10 cellular contexts compared by ENCODE assay signal in genomic region chr1:163361123-163361934, GRCh38. TPM values are rescaled to one million over a fixed set of nuclear protein-coding genes. Genes with fewer than 3 reads are reported as not detected.
DNase-seq lines count a peak whose midpoint lies in the region; ATAC-seq, FAIRE-seq and TF ChIP-seq lines count a peak whose summit lies in the region.
"Had no signal": no experiment of that assay in that cellular context is flagged by ENCODE, and none has a peak within 500 bp of the region (broad histone marks: within the 10 kb centered on the region; RNA-seq: fewer than 3 reads in every experiment).

No MANE protein-coding gene starts in this region.

- FAIRE-seq in keratinocyte (lab: Jason Lieb, UNC) = no peak

- peak; percentile 82 for TF ChIP-seq CTCF in C4-2B (conservative IDR thresholded peaks at IDR 0.05)
- TF ChIP-seq CTCF in keratinocyte (optimal IDR thresholded peaks at IDR 0.05 in 1 of 3, IDR thresholded peaks at IDR 0.05 in 1 of 3, conservative IDR thresholded peaks at IDR 0.05 in 1 of 3; ENCODE audit: extremely low read depth in 1 of 3, insufficient read depth in 2 of 3, low read length in 3 of 3) = peak; percentile 49 to 55 (median 54)

- H3K9me3 ChIP-seq in keratinocyte (ENCODE audit: control insufficient read depth, low read depth, low read length) = no peaks in the 10 kb centered on the region

- H3K4me3 ChIP-seq in keratinocyte (ENCODE audit: control insufficient read depth in 2 of 3, extremely low read depth in 1 of 3, insufficient read depth in 2 of 3, low read depth in 1 of 3, low read length in 3 of 3) = no peak overlapping the region

- no peaks in the 10 kb centered on the region for H3K27me3 ChIP-seq in keratinocyte (ENCODE audit: control insufficient read depth, extremely low read depth, insufficient read depth, low read length)

- H3K9me3 Mint-ChIP-seq in activated naive CD8-positive, alpha-beta T cell treated with anti-CD3 and anti-CD28 coated beads for 36 hours = no peaks in the 10 kb centered on the region

- DNase-seq in NAMALWA (ENCODE audit: low spot score) (peak; percentile 58), SW480 (ENCODE audit: low spot score) (peak; percentile 36), keratinocyte (ENCODE audit: low read depth, low spot score) (no peak)
- no peak for DNase-seq in NK-92 treated with Interleukin-12 subunit alpha and Interleukin-12 subunit beta, amount 100 ng/mL, for 24 hours (lab: John Stamatoyannopoulos, UW)
- no peak for DNase-seq in activated naive CD8-positive, alpha-beta T cell treated with anti-CD3 and anti-CD28 coated beads for 36 hours

- no peaks in the 10 kb centered on the region for H3K36me3 ChIP-seq in keratinocyte (ENCODE audit: control insufficient read depth in 2 of 2, extremely low read depth in 1 of 2, insufficient read depth in 2 of 2, low read length in 2 of 2)

- no peaks in the 10 kb centered on the region for H3K9me1 ChIP-seq in keratinocyte (ENCODE audit: control insufficient read depth, extremely low read depth, insufficient read depth, low read length)

- H2AFZ ChIP-seq in keratinocyte (ENCODE audit: control insufficient read depth, low read length) = no peak overlapping the region

- dilution Hi-C loops in keratinocyte (cut with MboI; ENCODE audit: extremely low pct_ligation_motif_present, low sequenced_read_pairs) = no loop called here

- H3K4me1 ChIP-seq in keratinocyte (ENCODE audit: control insufficient read depth, extremely low read depth, insufficient read depth, low read length) = no peaks in the 10 kb centered on the region

- no peak overlapping the region for H3K27ac Mint-ChIP-seq in activated naive CD8-positive, alpha-beta T cell treated with anti-CD3 and anti-CD28 coated beads for 36 hours

- peaks cover 2% of the 10 kb centered on the region for H3K4me1 Mint-ChIP-seq in activated naive CD8-positive, alpha-beta T cell treated with anti-CD3 and anti-CD28 coated beads for 36 hours

- H3K27ac ChIP-seq in C4-2B = no peak overlapping the region
- no peak overlapping the region for H3K27ac ChIP-seq in keratinocyte (ENCODE audit: control insufficient read depth, insufficient read depth, low read length)
- H3K27ac ChIP-seq: epithelial cell of prostate, HL-60 had no signal

- no peaks in the 10 kb centered on the region for H3K36me3 Mint-ChIP-seq in activated naive CD8-positive, alpha-beta T cell treated with anti-CD3 and anti-CD28 coated beads for 36 hours

- ATAC-seq in GM18867 (IDR thresholded peaks at IDR 0.05; ENCODE audit: unreplicated experiment) (peak; percentile 69), HG02571 (IDR thresholded peaks at IDR 0.05; ENCODE audit: unreplicated experiment) (no peak)

- H3K79me2 ChIP-seq in keratinocyte (ENCODE audit: control insufficient read depth, insufficient read depth, low read length) = no peaks in the 10 kb centered on the region

- H3K4me2 ChIP-seq in keratinocyte (ENCODE audit: control insufficient read depth, extremely low read depth, insufficient read depth, low read depth, low read length) = no peak overlapping the region

- H3K9ac ChIP-seq in keratinocyte (ENCODE audit: control insufficient read depth, extremely low read depth, insufficient read depth, low read length) = no peak overlapping the region

- H3K27me3 Mint-ChIP-seq in activated naive CD8-positive, alpha-beta T cell treated with anti-CD3 and anti-CD28 coated beads for 36 hours = peaks cover 12% of the 10 kb centered on the region

- no peaks in the 10 kb centered on the region for H4K20me1 ChIP-seq in keratinocyte (ENCODE audit: control insufficient read depth, extremely low read depth, insufficient read depth, low read length)

- no peak overlapping the region for H3K4me3 Mint-ChIP-seq in activated naive CD8-positive, alpha-beta T cell treated with anti-CD3 and anti-CD28 coated beads for 36 hours

RNA-seq across cellular contexts. Expression of gene NUF2, which starts 39.6 kb away (rescaled TPM):
- polyA plus RNA-seq in keratinocyte = 1.2 to 10.6 TPM (median 5.1 TPM) in 3 replicates
- polyA plus RNA-seq in keratinocyte (2011; ENCODE audit: low read depth) = 1.9 TPM
- polyA plus RNA-seq in keratinocyte (2011; cell fraction: cytosol; rRNA removed) = 1.1 and 2.5 TPM in 2 replicates
- polyA plus RNA-seq in keratinocyte (2011; cell fraction: nucleus; rRNA removed) = 1.7 and 2.7 TPM in 2 replicates
- polyA plus RNA-seq in keratinocyte (2012; ENCODE audit: low replicate concordance) = 6.1 TPM in 1 of 2 replicates, not detected in the other
- 0.66 to 3.4 TPM (median 0.85 TPM) in 3 replicates for polyA minus RNA-seq in keratinocyte
- polyA minus RNA-seq in keratinocyte (2011; cell fraction: cytosol; rRNA and poly(A)+ RNA removed) = not detected
- 1.6 TPM in 1 of 2 replicates, not detected in the other for polyA minus RNA-seq in keratinocyte (2011; cell fraction: nucleus; rRNA and poly(A)+ RNA removed)
- 10 to 100 TPM; 43.3 to 43.5 TPM for total RNA-seq in activated naive CD8-positive, alpha-beta T cell treated with anti-CD3 and anti-CD28 coated beads for 36 hours

Comparison
In these comparisons a context has a peak if more than half of its experiments do, and no peak if none do; other contexts are left out.
1. DNase-seq: peak in NAMALWA (single experiment) and SW480 (single experiment); none in keratinocyte (single experiment), NK-92 treated with Interleukin-12 subunit alpha and Interleukin-12 subunit beta, amount 100 ng/mL, for 24 hours (single experiment) and activated naive CD8-positive, alpha-beta T cell treated with anti-CD3 and anti-CD28 coated beads for 36 hours (single experiment).